ENCODE assay signal across 15 cellular contexts in the genomic region with DNA sequence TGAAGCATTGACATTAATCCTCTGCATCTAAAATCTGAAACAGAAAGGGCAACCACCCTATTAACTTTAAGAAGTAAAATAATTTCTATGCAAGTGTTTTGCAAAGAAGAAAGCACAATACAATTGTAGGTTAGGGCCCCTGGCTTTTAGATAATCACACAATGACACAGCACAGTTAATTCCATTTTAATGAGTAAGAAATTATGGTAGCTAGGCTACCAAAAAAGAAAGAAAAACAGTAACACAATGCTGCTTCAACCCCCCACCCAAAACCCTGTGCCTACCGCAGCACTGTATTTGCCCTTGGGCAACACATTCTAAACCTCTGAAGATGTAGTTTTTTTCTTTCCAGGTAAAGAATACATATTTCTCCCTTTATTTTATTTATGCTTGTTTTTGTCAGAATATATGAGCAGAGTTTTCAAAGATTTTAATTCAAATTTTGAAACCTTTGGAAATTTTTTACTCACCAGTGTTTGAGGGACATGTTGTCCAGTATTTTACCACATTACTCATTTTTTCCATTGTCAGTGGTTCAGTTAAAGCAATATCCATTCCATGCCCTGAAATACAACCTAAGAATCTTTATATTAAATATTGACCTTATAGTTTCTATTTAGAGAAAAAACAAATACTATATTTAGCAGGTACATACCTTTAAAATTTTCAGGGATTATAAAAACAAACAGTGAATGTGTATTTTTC. TPM values are rescaled to one million over a fixed set of nuclear protein-coding genes. Genes with fewer than 3 reads are reported as not detected.
A peak's percentile ranks its signal among the peaks of the same experiment; 100 is the strongest.
DNase-seq lines count a peak whose midpoint lies in the region; ATAC-seq and TF ChIP-seq lines count a peak whose summit lies in the region.
"Had no signal": no experiment of that assay in that cellular context is flagged by ENCODE, and none has a peak within 500 bp of the region (broad histone marks: within the 10 kb centered on the region; RNA-seq: fewer than 3 reads in every experiment).

No MANE protein-coding gene starts in this region.

- TF ChIP-seq CTCF in AG10803 (conservative IDR thresholded peaks at IDR 0.05; ENCODE audit: low read length) (no peak), kidney epithelial cell (IDR thresholded peaks at IDR 0.05; ENCODE audit: insufficient read depth, low read length, poor library complexity, severe bottlenecking) (no peak), stomach (IDR thresholded peaks at IDR 0.05) (no peak), lower leg skin (IDR thresholded peaks at IDR 0.05) (no peak)

- intact Hi-C loops in stomach (cut with DNase I; ENCODE audit: low total_unique reads) = no loop called here
- intact Hi-C loops in lower leg skin (cut with DNase I; ENCODE audit: low total_unique reads) = no loop called here

- H3K27me3 ChIP-seq in kidney epithelial cell (ENCODE audit: control insufficient read depth, insufficient read depth, low read length) = no peaks in the 10 kb centered on the region
- no peaks in the 10 kb centered on the region for H3K27me3 ChIP-seq in stomach
- H3K27me3 ChIP-seq: ascending aorta, ovary had no signal

- no peak overlapping the region for H3K4me3 Mint-ChIP-seq in stimulated activated memory B cell treated with anti-CD40 and anti-IgM and Interleukin-4, amounts not matched to agents 10 μg/mL and 1 μg/mL and 100 μg/mL, for 72 hours
- H3K4me3 Mint-ChIP-seq: activated CD4-positive, alpha-beta T cell treated with anti-CD3 and anti-CD28 coated beads for 36 hours; activated T-cell treated with anti-CD3 and anti-CD28 coated beads, Interleukin-2, amount 50 U/mL, for 4 hours had no signal

- DNase-seq in AG10803 (ENCODE audit: low read depth) (peak; percentile 15), NCI-H146 (lab: John Stamatoyannopoulos, UW) (peak; percentile 91), amniotic stem cell (lab: John Stamatoyannopoulos, UW) (peak; percentile 65), kidney epithelial cell (ENCODE audit: low read depth) (peak; percentile 18), stomach (no peak), lower leg skin (ENCODE audit: low spot score in 2 of 2) (no peak), cerebellar cortex (ENCODE audit: low spot score) (no peak)
- DNase-seq: activated CD4-positive, alpha-beta T cell treated with anti-CD3 and anti-CD28 coated beads for 36 hours; activated T-cell treated with anti-CD3 and anti-CD28 coated beads, Interleukin-2, amount 50 U/mL, for 4 hours; AML-193; GOT3; ovary had no signal

- no peak overlapping the region for H3K27ac ChIP-seq in stomach
- H3K27ac ChIP-seq: ascending aorta, ovary had no signal

- H3K27me3 Mint-ChIP-seq in stimulated activated memory B cell treated with anti-CD40 and anti-IgM and Interleukin-4, amounts not matched to agents 10 μg/mL and 1 μg/mL and 100 μg/mL, for 72 hours = no peaks in the 10 kb centered on the region

- TF ChIP-seq POLR2A in stomach (IDR thresholded peaks at IDR 0.05) = no peak
- no peak for TF ChIP-seq POLR2A in lower leg skin (IDR thresholded peaks at IDR 0.05)

- H3K36me3 Mint-ChIP-seq in stimulated activated memory B cell treated with anti-CD40 and anti-IgM and Interleukin-4, amounts not matched to agents 10 μg/mL and 1 μg/mL and 100 μg/mL, for 72 hours = no peaks in the 10 kb centered on the region

- no peak overlapping the region for H3K27ac Mint-ChIP-seq in stimulated activated memory B cell treated with anti-CD40 and anti-IgM and Interleukin-4, amounts not matched to agents 10 μg/mL and 1 μg/mL and 100 μg/mL, for 72 hours
- H3K27ac Mint-ChIP-seq: activated CD4-positive, alpha-beta T cell treated with anti-CD3 and anti-CD28 coated beads for 36 hours had no signal

- H3K9me3 Mint-ChIP-seq in stimulated activated memory B cell treated with anti-CD40 and anti-IgM and Interleukin-4, amounts not matched to agents 10 μg/mL and 1 μg/mL and 100 μg/mL, for 72 hours = peaks cover 2% of the 10 kb centered on the region
- H3K9me3 Mint-ChIP-seq: activated T-cell treated with anti-CD3 and anti-CD28 coated beads, Interleukin-2, amount 50 U/mL, for 4 hours had no signal

- H3K4me3 ChIP-seq in AG10803 (ENCODE audit: low read length) (no peak overlapping the region), kidney epithelial cell (ENCODE audit: low read depth, low read length) (no peak overlapping the region), stomach (no peak overlapping the region), lower leg skin (ENCODE audit: low read depth, poor library complexity, severe bottlenecking) (no peak overlapping the region)
- H3K4me3 ChIP-seq: ascending aorta, ovary had no signal

- TF ChIP-seq EP300 in stomach (IDR thresholded peaks at IDR 0.05) = no peak

- H3K4me1 Mint-ChIP-seq in stimulated activated memory B cell treated with anti-CD40 and anti-IgM and Interleukin-4, amounts not matched to agents 10 μg/mL and 1 μg/mL and 100 μg/mL, for 72 hours = no peaks in the 10 kb centered on the region
- H3K4me1 Mint-ChIP-seq: activated CD4-positive, alpha-beta T cell treated with anti-CD3 and anti-CD28 coated beads for 36 hours had no signal

- WGBS in stomach, 5 donors = 67 to 85% (median 74%) methylated on average over 1 of the region's 1 CpG
- 20 to 36% methylated on average over 1 of the region's 1 CpG for WGBS in lower leg skin, 2 donors

- no peaks in the 10 kb centered on the region for H3K9me3 ChIP-seq in stomach
- H3K9me3 ChIP-seq: ascending aorta, ovary had no signal

- no peaks in the 10 kb centered on the region for H3K4me1 ChIP-seq in stomach
- H3K4me1 ChIP-seq: ascending aorta had no signal

- no peak for ATAC-seq in stimulated activated memory B cell treated with anti-CD40 and anti-IgM and Interleukin-4, amounts not matched to agents 10 μg/mL and 1 μg/mL and 100 μg/mL, for 72 hours
- ATAC-seq: activated CD4-positive, alpha-beta T cell treated with anti-CD3 and anti-CD28 coated beads for 36 hours; activated T-cell treated with anti-CD3 and anti-CD28 coated beads, Interleukin-2, amount 50 U/mL, for 4 hours had no signal

- H3K36me3 ChIP-seq in kidney epithelial cell (ENCODE audit: control insufficient read depth, insufficient read depth, low read length) = no peaks in the 10 kb centered on the region
- no peaks in the 10 kb centered on the region for H3K36me3 ChIP-seq in stomach
- H3K36me3 ChIP-seq: ascending aorta, ovary had no signal

RNA-seq across cellular contexts. Expression of gene SOHLH2, which starts 21.1 kb away (rescaled TPM):
- total RNA-seq in kidney epithelial cell (0.07 TPM in 1 of 2 replicates, not detected in the other), stomach (under 1 TPM in 2 of 5 donors, not detected in 3; 0.18 to 0.45 TPM), lower leg skin (not detected)
- polyA plus RNA-seq in stomach = under 1 TPM in 1 of 3 donors, not detected in 2; 0.25 TPM
- total RNA-seq: activated CD4-positive, alpha-beta T cell treated with anti-CD3 and anti-CD28 coated beads for 36 hours; activated T-cell treated with anti-CD3 and anti-CD28 coated beads, Interleukin-2, amount 50 U/mL, for 4 hours; ascending aorta; T-helper 1 cell treated with Interleukin-12 subunit alpha and Interleukin-12 subunit beta and Interleukin-4 antibody, amounts not matched to agents 30 ng/mL and 1 ng/mL, for 36 hours had no signal

Comparison
In these comparisons a context has a peak if more than half of its experiments do, and no peak if none do; other contexts are left out.
1. DNase-seq: peak in AG10803 (single experiment), NCI-H146 (single experiment), amniotic stem cell (single experiment) and kidney epithelial cell (single experiment); none in stomach (single experiment), lower leg skin (0 of 2) and cerebellar cortex (single experiment).